In the genomic region with DNA sequence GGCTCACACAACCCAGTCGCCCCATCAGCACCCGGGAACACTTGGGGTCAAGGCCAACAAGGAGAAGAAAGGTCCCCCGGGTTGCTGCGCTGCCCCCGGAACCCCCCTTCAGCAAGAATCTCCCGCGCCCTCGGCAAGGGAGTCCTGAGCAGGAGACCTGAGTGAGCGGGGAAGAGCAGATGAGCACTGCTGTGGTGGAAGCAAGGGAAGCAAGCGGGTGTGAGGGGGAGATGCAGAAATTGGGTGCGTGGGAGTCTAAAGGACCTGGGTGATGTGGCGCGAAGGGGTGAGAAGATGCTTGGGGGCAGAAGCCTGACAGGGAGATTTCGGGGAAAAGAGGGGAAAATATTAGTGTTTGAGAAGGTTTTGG, we compare ENCODE assay signal across 10 cellular contexts.
"Had no signal": no experiment of that assay in that cellular context is flagged by ENCODE, and none has a peak within 500 bp of the region (broad histone marks: within the 10 kb centered on the region; RNA-seq: fewer than 3 reads in every experiment).

No MANE protein-coding gene starts in this region.

- H3K4me3 Mint-ChIP-seq: activated naive CD4-positive, alpha-beta T cell treated with anti-CD3 and anti-CD28 coated beads, Interleukin-2, amount 50 U/mL, for 24 hours; memory B cell; natural killer cell treated with Interleukin-12 subunit alpha and Interleukin-12 subunit beta and Interleukin-15 and Interleukin-18, amount 100 ng/mL, for 72 hours; T-helper 1 cell treated with Interleukin-12 subunit alpha and Interleukin-12 subunit beta and Interleukin-4 antibody, amounts not matched to agents 30 μg/mL and 1 μg/mL, for 36 hours had no signal

- H3K27me3 ChIP-seq: brain microvascular endothelial cell had no signal

- H3K27ac ChIP-seq: brain microvascular endothelial cell, esophagus muscularis mucosa, heart left ventricle, left lung, stomach had no signal

- H3K36me3 ChIP-seq: brain microvascular endothelial cell, esophagus muscularis mucosa, heart left ventricle, left lung, stomach had no signal

- H3K9me3 ChIP-seq: esophagus muscularis mucosa, heart left ventricle, left lung, stomach had no signal

- H3K27ac Mint-ChIP-seq: activated naive CD4-positive, alpha-beta T cell treated with anti-CD3 and anti-CD28 coated beads, Interleukin-2, amount 50 U/mL, for 24 hours; activated T-helper 2 cell treated with anti-CD3 and anti-CD28 coated beads, Interferon-gamma antibody, Interleukin-2, Interleukin-4, amounts not matched to agents 10 μg/mL and 5 μg/mL and 100 μg/mL, durations not matched to agents 14 hours and 24 hours and 36 hours; memory B cell; T-helper 1 cell treated with Interleukin-12 subunit alpha and Interleukin-12 subunit beta and Interleukin-4 antibody, amounts not matched to agents 30 μg/mL and 1 μg/mL, for 36 hours had no signal

- H3K4me1 ChIP-seq: left lung had no signal

- H3K9me3 Mint-ChIP-seq: activated T-helper 2 cell treated with anti-CD3 and anti-CD28 coated beads, Interferon-gamma antibody, Interleukin-2, Interleukin-4, amounts not matched to agents 10 μg/mL and 5 μg/mL and 100 μg/mL, durations not matched to agents 14 hours and 24 hours and 36 hours; natural killer cell treated with Interleukin-12 subunit alpha and Interleukin-12 subunit beta and Interleukin-15 and Interleukin-18, amount 100 ng/mL, for 72 hours had no signal

- H3K4me3 ChIP-seq: esophagus muscularis mucosa, heart left ventricle, left lung had no signal

- H3K36me3 Mint-ChIP-seq: natural killer cell treated with Interleukin-12 subunit alpha and Interleukin-12 subunit beta and Interleukin-15 and Interleukin-18, amount 100 ng/mL, for 72 hours had no signal
